ENCODE assay signal across 17 cellular contexts in the genomic region with DNA sequence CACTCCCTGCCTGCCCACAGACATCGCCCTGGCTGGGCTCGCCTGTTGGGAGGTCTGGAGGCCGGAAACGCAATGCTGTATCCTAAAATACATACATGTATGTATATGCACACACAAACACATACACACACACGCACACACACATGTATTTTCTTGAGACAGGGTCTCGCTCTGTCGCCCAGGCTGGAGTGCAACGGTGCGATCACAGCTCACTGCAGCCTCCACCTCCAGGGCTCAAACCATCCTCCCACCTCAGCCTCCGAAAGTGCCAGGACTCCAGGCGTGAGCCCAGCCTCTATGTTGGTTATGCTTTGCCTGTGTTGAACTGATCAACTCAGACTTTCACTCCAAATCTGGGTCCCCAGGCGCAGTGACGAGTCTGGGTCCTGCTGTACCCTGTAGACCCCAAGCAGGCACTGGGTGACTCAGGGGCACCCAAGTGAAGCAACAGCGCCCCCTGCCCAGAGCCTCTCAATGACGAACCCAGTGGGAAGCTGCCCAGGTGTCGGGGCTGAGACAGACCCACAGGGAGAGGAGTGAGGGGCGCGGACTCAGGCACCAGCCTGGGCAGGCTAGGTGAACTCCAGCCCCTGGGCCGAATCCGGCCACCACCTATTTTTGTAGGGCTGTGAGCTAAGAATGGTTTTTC. TPM values are rescaled to one million over a fixed set of nuclear protein-coding genes. Genes with fewer than 3 reads are reported as not detected.
DNase-seq lines count a peak whose midpoint lies in the region; ATAC-seq, FAIRE-seq and TF ChIP-seq lines count a peak whose summit lies in the region.
"Had no signal": no experiment of that assay in that cellular context is flagged by ENCODE, and none has a peak within 500 bp of the region (broad histone marks: within the 10 kb centered on the region; RNA-seq: fewer than 3 reads in every experiment).

No MANE protein-coding gene starts in this region.

- intact Hi-C loops in MCF 10A (cut with micrococcal nuclease) (no loop called here), mammary epithelial cell (cut with micrococcal nuclease) (no loop called here), K562 (cut with micrococcal nuclease) (no loop called here), left ventricle myocardium superior (cut with micrococcal nuclease) (no loop called here)

- POLR2A ChIA-PET in MCF 10A (lab: Yijun Ruan, JAX): no interaction called here
- POLR2A ChIA-PET in K562 (lab: Yijun Ruan, JAX): interaction anchor here (0.6 to 1.1 kb wide), 3 partner anchors 10 to 56 kb away, joined by 3 read pairs; no protein-coding TSS in a partner anchor

- H3K27ac Mint-ChIP-seq in MCF 10A (ENCODE audit: low read depth, unreplicated experiment) (no peak overlapping the region), immature natural killer cell (no peak overlapping the region)
- H3K27ac Mint-ChIP-seq: CD4-positive, CD25-positive, alpha-beta regulatory T cell had no signal

- H3K9ac ChIP-seq in mammary epithelial cell (ENCODE audit: insufficient read depth, low read length) (no peak overlapping the region), K562 (ENCODE audit: insufficient read depth in 1 of 2, low read depth in 2 of 2, low read length in 2 of 2) (no peak overlapping the region)

- H3K4me3 ChIP-seq in mammary epithelial cell (replicated peaks in 1 of 3; ENCODE audit: insufficient read depth in 1 of 3, low read depth in 2 of 3, low read length in 3 of 3): no peak overlapping the region
- H3K4me3 ChIP-seq in K562: no peak overlapping the region
- H3K4me3 ChIP-seq: lower lobe of right lung, uterus had no signal

- FAIRE-seq in K562 (lab: Jason Lieb, UNC): no peak
- FAIRE-seq: GM12892 had no signal

- TF ChIP-seq POLR2A in K562 (conservative IDR thresholded peaks at IDR 0.05): no peak

- H3K36me3 Mint-ChIP-seq in MCF 10A (ENCODE audit: insufficient read depth, unreplicated experiment) (peaks cover 28% of the 10 kb centered on the region), immature natural killer cell (peaks cover 0 to 9% (median 3%) of the 10 kb centered on the region in 3 donors)

- H4K20me1 ChIP-seq in mammary epithelial cell (ENCODE audit: insufficient read depth, low read length): no peaks in the 10 kb centered on the region
- H4K20me1 ChIP-seq in K562 (replicated peaks; ENCODE audit: control insufficient read depth, insufficient read depth, low read length): no peaks in the 10 kb centered on the region

- TF ChIP-seq CTCF in MCF 10A (IDR thresholded peaks at IDR 0.05; ENCODE audit: unreplicated experiment) (peak; percentile 14), mammary epithelial cell (conservative IDR thresholded peaks at IDR 0.05 in 1 of 2, IDR thresholded peaks at IDR 0.05 in 1 of 2; ENCODE audit: extremely low read depth in 1 of 2, insufficient read depth in 1 of 2, low read depth in 1 of 2, low read length in 2 of 2) (no peak), K562 (IDR thresholded peaks at IDR 0.05 in 2 of 3, conservative IDR thresholded peaks at IDR 0.05 in 1 of 3; ENCODE audit: insufficient read depth in 2 of 3, low read depth in 1 of 3, low read length in 3 of 3) (peak; percentile 37 to 54 (median 50); a peak in 5 of 6 replicates)

- ATAC-seq in K562 (peak; percentile 59; the same call in 2 of the 3 replicates), left ventricle myocardium superior (no peak)
- ATAC-seq: lower lobe of right lung had no signal

- peaks cover 13% of the 10 kb centered on the region for H3K4me1 ChIP-seq in mammary epithelial cell (ENCODE audit: insufficient read depth, low read length)
- peaks cover 0 to 48% of the 10 kb centered on the region in 2 experiments; a peak in 2 of 5 replicates for H3K4me1 ChIP-seq in K562 (replicated peaks in 1 of 2; ENCODE audit: control insufficient read depth in 2 of 2, insufficient read depth in 2 of 2, low read length in 2 of 2)
- H3K4me1 ChIP-seq: lower lobe of right lung, uterus had no signal

- no peaks in the 10 kb centered on the region for H3K9me3 Mint-ChIP-seq in MCF 10A (ENCODE audit: unreplicated experiment)
- no peaks in the 10 kb centered on the region for H3K9me3 Mint-ChIP-seq in immature natural killer cell
- H3K9me3 Mint-ChIP-seq: CD4-positive, CD25-positive, alpha-beta regulatory T cell had no signal

- CTCF ChIA-PET in MCF 10A (lab: Yijun Ruan, JAX): interaction anchor here (0.6 to 1.4 kb wide), 2 partner anchors 10 to 754 kb away, joined by 4 read pairs; no protein-coding TSS in a partner anchor
- CTCF ChIA-PET in mammary epithelial cell (lab: Charles Lee; ENCODE audit: low non-redundant PET): no interaction called here
- CTCF ChIA-PET in K562 (lab: Yijun Ruan, JAX; ENCODE audit: low intra/inter-chr PET ratio): interaction anchor here (0.5 to 0.6 kb wide), 2 partner anchors 164 to 326 kb away, joined by 3 read pairs; no protein-coding TSS in a partner anchor

- H3K36me3 ChIP-seq in mammary epithelial cell (ENCODE audit: insufficient read depth, low read length): no peaks in the 10 kb centered on the region
- H3K36me3 ChIP-seq in K562 (ENCODE audit: control insufficient read depth, insufficient read depth, low read length): peaks cover 58% of the 10 kb centered on the region; the same call in 2 of the 3 replicates
- H3K36me3 ChIP-seq: uterus had no signal

- in situ Hi-C loops in mammary epithelial cell (cut with MboI; ENCODE audit: low sequenced_read_pairs in 2 of 2) (no loop called here), K562 (cut with MboI) (no loop called here)

- peak; percentile 13 for DNase-seq in MCF 10A (ENCODE audit: unreplicated experiment)
- DNase-seq in mammary epithelial cell: no peak
- peak; percentile 55 for DNase-seq in HuH-7 (ENCODE audit: low spot score)
- peak in 3 of 4 experiments; percentile 32 to 46 (median 33) for DNase-seq in K562 (ENCODE audit: extremely low read depth in 1 of 4, low spot score in 3 of 4)
- DNase-seq in stimulated activated CD8-positive, alpha-beta memory T cell treated with anti-CD3 and anti-CD28 coated beads, Interleukin-4, amount 100 ng/mL, for 48 hours: peak; percentile 55
- DNase-seq in immature natural killer cell: no peak
- DNase-seq in NCI-H187 (lab: John Stamatoyannopoulos, UW): no peak
- DNase-seq in left ventricle myocardium superior: no peak
- DNase-seq: activated CD8-positive, alpha-beta memory T cell treated with anti-CD3 and anti-CD28 coated beads for 24 hours; CD4-positive, CD25-positive, alpha-beta regulatory T cell; head of caudate nucleus; lower lobe of right lung; NCI-H774; stimulated activated CD4-positive, alpha-beta T cell treated with anti-CD3 and anti-CD28 coated beads, Interleukin-12 subunit alpha, Interleukin-12 subunit beta, amount 100 ng/mL, for 4 hours; SW 1271; uterus had no signal

- no peak overlapping the region for H3K4me3 Mint-ChIP-seq in MCF 10A (ENCODE audit: unreplicated experiment)
- H3K4me3 Mint-ChIP-seq in immature natural killer cell: no peak overlapping the region
- H3K4me3 Mint-ChIP-seq: CD4-positive, CD25-positive, alpha-beta regulatory T cell had no signal

- H3K9me3 ChIP-seq in mammary epithelial cell (replicated peaks; ENCODE audit: insufficient read depth, low read length) (no peaks in the 10 kb centered on the region), K562 (replicated peaks; ENCODE audit: control insufficient read depth, insufficient read depth, low read depth, low read length) (no peaks in the 10 kb centered on the region)
- H3K9me3 ChIP-seq: lower lobe of right lung, uterus had no signal

- WGBS in mammary epithelial cell (ENCODE audit: low coverage, missing lambda C conversion rate): 95% methylated on average over 16 of the region's 20 CpGs
- 95% methylated on average over 20 of the region's 20 CpGs for WGBS in K562 (ENCODE audit: insufficient coverage, low coverage, missing lambda C conversion rate)

- no peak overlapping the region for H2AFZ ChIP-seq in mammary epithelial cell (ENCODE audit: low read depth, low read length)
- no peak overlapping the region for H2AFZ ChIP-seq in K562 (ENCODE audit: low read depth, low read length)

- no peaks in the 10 kb centered on the region for H3K27me3 ChIP-seq in mammary epithelial cell (ENCODE audit: insufficient read depth, low read length)
- no peaks in the 10 kb centered on the region for H3K27me3 ChIP-seq in K562 (ENCODE audit: control insufficient read depth in 2 of 2, insufficient read depth in 2 of 2, low read length in 2 of 2)
- H3K27me3 ChIP-seq: uterus had no signal

- TF ChIP-seq EP300 in K562 (IDR thresholded peaks at IDR 0.05; ENCODE audit: low read length): no peak

- TF ChIP-seq RAD21 in K562 (CRISPR knock-in tag; conservative IDR thresholded peaks at IDR 0.05 in 1 of 2, IDR thresholded peaks at IDR 0.05 in 1 of 2): peak in 1 of 2 experiments; percentile 35; a peak in 2 of 4 replicates

- H3K27me3 Mint-ChIP-seq in MCF 10A (ENCODE audit: insufficient read depth, unreplicated experiment): no peaks in the 10 kb centered on the region
- H3K27me3 Mint-ChIP-seq in immature natural killer cell (ENCODE audit: low read depth in 3 of 3): peaks cover 0 to 2% (median 0%) of the 10 kb centered on the region in 3 donors
- H3K27me3 Mint-ChIP-seq: CD4-positive, CD25-positive, alpha-beta regulatory T cell had no signal

- no peaks in the 10 kb centered on the region for H3K9me1 ChIP-seq in K562 (ENCODE audit: control insufficient read depth, insufficient read depth, low read length)

- dilution Hi-C loops in mammary epithelial cell (cut with HindIII; ENCODE audit: low sequenced_read_pairs): loop anchor here (5.0 kb wide), 3 partner anchors 33 to 77 kb away; no protein-coding TSS in a partner anchor

- H3K27ac ChIP-seq in mammary epithelial cell (ENCODE audit: insufficient read depth, low read depth, low read length) (no peak overlapping the region), K562 (ENCODE audit: extremely low read depth, low read depth, low read length) (no peak overlapping the region)
- H3K27ac ChIP-seq: lower lobe of right lung, uterus had no signal

- no peak overlapping the region for H3K4me2 ChIP-seq in mammary epithelial cell (ENCODE audit: insufficient read depth, low read depth, low read length)
- H3K4me2 ChIP-seq in K562 (ENCODE audit: insufficient read depth, low read length): no peak overlapping the region

- H3K79me2 ChIP-seq in mammary epithelial cell (ENCODE audit: insufficient read depth, low read length) (no peaks in the 10 kb centered on the region), K562 (ENCODE audit: control insufficient read depth, insufficient read depth, low read length) (no peaks in the 10 kb centered on the region)

- no TSS peak for BruUV-seq in MCF 10A (replicated peaks; lab: Mats Ljungman, UMichigan)
- no TSS peak for BruUV-seq in mammary epithelial cell (replicated peaks; lab: Mats Ljungman, UMichigan)
- no TSS peak for BruUV-seq in K562 (replicated peaks; lab: Mats Ljungman, UMichigan)

- H3K4me1 Mint-ChIP-seq in MCF 10A (ENCODE audit: insufficient read depth, unreplicated experiment): no peaks in the 10 kb centered on the region
- no peaks in the 10 kb centered on the region for H3K4me1 Mint-ChIP-seq in immature natural killer cell
- H3K4me1 Mint-ChIP-seq: CD4-positive, CD25-positive, alpha-beta regulatory T cell had no signal

RNA-seq across cellular contexts. Expression of gene CACTIN, which starts 27.4 kb away (rescaled TPM):
- total RNA-seq in MCF 10A (2022) (24.7 and 25.1 TPM in 2 replicates), mammary epithelial cell (10 to 100 TPM; 16.0 to 26.5 TPM), K562 (2014; rRNA removed) (46.5 and 57.8 TPM in 2 replicates), K562 (2014; rRNA removed; fragmentation: Illumina TruSeq; extraction: Trizol) (7.6 and 7.9 TPM in 2 replicates), K562 (2015; rRNA removed; fragmentation: Illumina TruSeq; extraction: Trizol) (25.6 and 27.3 TPM in 2 replicates), K562 (2021) (42.1 and 49.2 TPM in 2 replicates), left ventricle myocardium superior (13.5 TPM)
- polyA plus RNA-seq in mammary epithelial cell (14.4 TPM), K562 (2011; rRNA removed) (15.0 and 19.4 TPM in 2 replicates), K562 (2014; fragmentation: Illumina TruSeq; extraction: Trizol) (9.6 and 20.4 TPM in 2 replicates), K562 (2014; fragmentation: Nextera tagmentation; extraction: Ambion mirVana) (under 1 TPM; 0.15 to 0.52 TPM), K562 (2014; rRNA removed) (35.0 and 36.4 TPM in 2 replicates), immature natural killer cell (10 to 100 TPM in 1 of 3 donors, 1 to 10 TPM in 2; 1.4 to 18.0 (median 5.6) TPM)
- 11.2 TPM for polyA minus RNA-seq in mammary epithelial cell
- 35.4 and 89.8 TPM in 2 replicates for total RNA-seq in K562 (2011; cell fraction: chromatin; rRNA removed; ENCODE audit: low replicate concordance)
- 60.3 and 65.9 TPM in 2 replicates for total RNA-seq in K562 (2011; cell fraction: nucleolus; rRNA removed)
- total RNA-seq in K562 (2011; cell fraction: nucleoplasm; rRNA removed): 35.3 and 37.6 TPM in 2 replicates
- polyA plus RNA-seq in K562 (2011; cell fraction: cytosol; rRNA removed): 21.9 and 50.9 TPM in 2 replicates
- polyA plus RNA-seq in K562 (2011; cell fraction: nucleus; rRNA removed): 54.2 and 84.9 TPM in 2 replicates
- polyA plus RNA-seq in K562 (2012): 22.8 and 28.5 TPM in 2 replicates
- polyA minus RNA-seq in K562 (2011; rRNA and poly(A)+ RNA removed): 4.5 and 9.4 TPM in 2 replicates
- polyA minus RNA-seq in K562 (2011; cell fraction: cytosol; rRNA and poly(A)+ RNA removed): 13.0 and 16.6 TPM in 2 replicates
- 9.6 and 12.0 TPM in 2 replicates for polyA minus RNA-seq in K562 (2011; cell fraction: nucleus; rRNA and poly(A)+ RNA removed)

RNA-seq across cellular contexts. Expression of gene PIP5K1C, which starts 46.3 kb away (rescaled TPM):
- total RNA-seq in MCF 10A (2022) (13.3 and 15.8 TPM in 2 replicates), mammary epithelial cell (10 to 100 TPM; 22.5 to 26.7 TPM), K562 (2014; rRNA removed) (6.0 and 10.7 TPM in 2 replicates), K562 (2014; rRNA removed; fragmentation: Illumina TruSeq; extraction: Trizol) (1.4 and 1.9 TPM in 2 replicates), K562 (2015; rRNA removed; fragmentation: Illumina TruSeq; extraction: Trizol) (4.1 and 5.3 TPM in 2 replicates), K562 (2021) (21.4 and 22.1 TPM in 2 replicates), left ventricle myocardium superior (34.7 TPM)
- polyA plus RNA-seq in mammary epithelial cell (8.9 TPM), K562 (2011; rRNA removed) (2.9 and 5.8 TPM in 2 replicates), K562 (2014; fragmentation: Illumina TruSeq; extraction: Trizol) (8.0 and 11.3 TPM in 2 replicates), K562 (2014; fragmentation: Nextera tagmentation; extraction: Ambion mirVana) (under 1 TPM; 0.38 to 0.61 TPM), K562 (2014; rRNA removed) (7.6 and 8.3 TPM in 2 replicates), immature natural killer cell (10 to 100 TPM in 1 of 3 donors, 1 to 10 TPM in 1, not detected in 1; 4.3 to 25.7 TPM)
- 34.6 TPM for polyA minus RNA-seq in mammary epithelial cell
- 21.1 and 62.3 TPM in 2 replicates for total RNA-seq in K562 (2011; cell fraction: chromatin; rRNA removed; ENCODE audit: low replicate concordance)
- 28.3 and 30.5 TPM in 2 replicates for total RNA-seq in K562 (2011; cell fraction: nucleolus; rRNA removed)
- 15.8 and 17.5 TPM in 2 replicates for total RNA-seq in K562 (2011; cell fraction: nucleoplasm; rRNA removed)
- polyA plus RNA-seq in K562 (2011; cell fraction: cytosol; rRNA removed): 2.9 and 6.4 TPM in 2 replicates
- 9.4 and 20.2 TPM in 2 replicates for polyA plus RNA-seq in K562 (2011; cell fraction: nucleus; rRNA removed)
- polyA plus RNA-seq in K562 (2012): 16.8 and 22.4 TPM in 2 replicates
- 5.1 and 9.5 TPM in 2 replicates for polyA minus RNA-seq in K562 (2011; rRNA and poly(A)+ RNA removed)
- 15.8 and 26.9 TPM in 2 replicates for polyA minus RNA-seq in K562 (2011; cell fraction: cytosol; rRNA and poly(A)+ RNA removed)
- polyA minus RNA-seq in K562 (2011; cell fraction: nucleus; rRNA and poly(A)+ RNA removed): 13.1 and 15.9 TPM in 2 replicates

RNA-seq across cellular contexts. Expression of gene TBXA2R, which starts 47.3 kb away (rescaled TPM):
- total RNA-seq in MCF 10A (2022): not detected in 2 replicates
- total RNA-seq in mammary epithelial cell: under 1 TPM in 1 of 2 donors, not detected in 1; 0.17 TPM
- polyA plus RNA-seq in mammary epithelial cell: 0.07 TPM
- not detected for polyA minus RNA-seq in mammary epithelial cell
- 10.2 and 37.7 TPM in 2 replicates for total RNA-seq in K562 (2011; cell fraction: chromatin; rRNA removed; ENCODE audit: low replicate concordance)
- total RNA-seq in K562 (2011; cell fraction: nucleolus; rRNA removed): 58.8 and 84.5 TPM in 2 replicates
- total RNA-seq in K562 (2011; cell fraction: nucleoplasm; rRNA removed): 27.7 and 36.4 TPM in 2 replicates
- total RNA-seq in K562 (2014; rRNA removed): 2.5 and 5.2 TPM in 2 replicates
- total RNA-seq in K562 (2014; rRNA removed; fragmentation: Illumina TruSeq; extraction: Trizol): 2.3 and 2.8 TPM in 2 replicates
- 2.5 and 3.1 TPM in 2 replicates for total RNA-seq in K562 (2015; rRNA removed; fragmentation: Illumina TruSeq; extraction: Trizol)
- total RNA-seq in K562 (2021): 21.0 and 24.0 TPM in 2 replicates
- 2.9 and 4.4 TPM in 2 replicates for polyA plus RNA-seq in K562 (2011; rRNA removed)
- polyA plus RNA-seq in K562 (2011; cell fraction: cytosol; rRNA removed): 4.0 and 21.7 TPM in 2 replicates
- polyA plus RNA-seq in K562 (2011; cell fraction: nucleus; rRNA removed): 3.7 and 12.5 TPM in 2 replicates
- polyA plus RNA-seq in K562 (2012): 11.5 and 11.6 TPM in 2 replicates
- polyA plus RNA-seq in K562 (2014; fragmentation: Illumina TruSeq; extraction: Trizol): 4.3 and 6.7 TPM in 2 replicates
- 1 to 10 TPM; 1.5 to 2.6 TPM for polyA plus RNA-seq in K562 (2014; fragmentation: Nextera tagmentation; extraction: Ambion mirVana)
- polyA plus RNA-seq in K562 (2014; rRNA removed): 5.7 and 6.1 TPM in 2 replicates
- 0.90 and 1.6 TPM in 2 replicates for polyA minus RNA-seq in K562 (2011; rRNA and poly(A)+ RNA removed)
- polyA minus RNA-seq in K562 (2011; cell fraction: cytosol; rRNA and poly(A)+ RNA removed): 17.4 and 19.6 TPM in 2 replicates
- 3.1 and 6.1 TPM in 2 replicates for polyA minus RNA-seq in K562 (2011; cell fraction: nucleus; rRNA and poly(A)+ RNA removed)
- 1 to 10 TPM; 3.1 to 9.5 (median 3.1) TPM for polyA plus RNA-seq in immature natural killer cell
- total RNA-seq in left ventricle myocardium superior: 2.0 TPM

RNA-seq across cellular contexts. Expression of gene TJP3, which starts 54.2 kb away (rescaled TPM):
- total RNA-seq in MCF 10A (2022) (0.69 and 1.6 TPM in 2 replicates), mammary epithelial cell (under 1 TPM; 0.50 to 0.54 TPM), K562 (2014; rRNA removed) (0.82 and 1.3 TPM in 2 replicates), K562 (2014; rRNA removed; fragmentation: Illumina TruSeq; extraction: Trizol) (0.11 and 0.38 TPM in 2 replicates), K562 (2015; rRNA removed; fragmentation: Illumina TruSeq; extraction: Trizol) (0.34 and 0.58 TPM in 2 replicates), K562 (2021) (0.92 and 2.4 TPM in 2 replicates), left ventricle myocardium superior (0.22 TPM)
- polyA plus RNA-seq in mammary epithelial cell (0.48 TPM), K562 (2011; rRNA removed) (1.8 and 2.2 TPM in 2 replicates), K562 (2014; fragmentation: Illumina TruSeq; extraction: Trizol) (0.54 and 1.1 TPM in 2 replicates), K562 (2014; fragmentation: Nextera tagmentation; extraction: Ambion mirVana) (under 1 TPM in 1 of 2 experiments, not detected in 1; 0.11 TPM), K562 (2014; rRNA removed) (0.56 and 0.73 TPM in 2 replicates), immature natural killer cell (under 1 TPM in 1 of 3 donors, not detected in 2; 0.34 TPM)
- polyA minus RNA-seq in mammary epithelial cell: 0.41 TPM
- total RNA-seq in K562 (2011; cell fraction: chromatin; rRNA removed; ENCODE audit: low replicate concordance): 1.8 and 7.1 TPM in 2 replicates
- 2.9 and 3.5 TPM in 2 replicates for total RNA-seq in K562 (2011; cell fraction: nucleolus; rRNA removed)
- total RNA-seq in K562 (2011; cell fraction: nucleoplasm; rRNA removed): 1.8 and 2.6 TPM in 2 replicates
- 1.9 and 5.2 TPM in 2 replicates for polyA plus RNA-seq in K562 (2011; cell fraction: cytosol; rRNA removed)
- 4.3 and 9.8 TPM in 2 replicates for polyA plus RNA-seq in K562 (2011; cell fraction: nucleus; rRNA removed)
- 3.2 and 4.0 TPM in 2 replicates for polyA plus RNA-seq in K562 (2012)
- 1.5 and 1.9 TPM in 2 replicates for polyA minus RNA-seq in K562 (2011; rRNA and poly(A)+ RNA removed)
- 0.86 and 2.2 TPM in 2 replicates for polyA minus RNA-seq in K562 (2011; cell fraction: cytosol; rRNA and poly(A)+ RNA removed)
- polyA minus RNA-seq in K562 (2011; cell fraction: nucleus; rRNA and poly(A)+ RNA removed): 2.3 and 3.4 TPM in 2 replicates

Comparison
In these comparisons a context has a peak if more than half of its experiments do, and no peak if none do; other contexts are left out.
1. DNase-seq: peak in MCF 10A (single experiment), HuH-7 (single experiment), K562 (3 of 4) and stimulated activated CD8-positive, alpha-beta memory T cell treated with anti-CD3 and anti-CD28 coated beads, Interleukin-4, amount 100 ng/mL, for 48 hours (single experiment); none in mammary epithelial cell (single experiment), immature natural killer cell (0 of 3), NCI-H187 (0 of 2) and left ventricle myocardium superior (single experiment).
2. CTCF ChIP-seq: peak in MCF 10A (single experiment) and K562 (3 of 3); none in mammary epithelial cell (0 of 2).